In the genomic region with DNA sequence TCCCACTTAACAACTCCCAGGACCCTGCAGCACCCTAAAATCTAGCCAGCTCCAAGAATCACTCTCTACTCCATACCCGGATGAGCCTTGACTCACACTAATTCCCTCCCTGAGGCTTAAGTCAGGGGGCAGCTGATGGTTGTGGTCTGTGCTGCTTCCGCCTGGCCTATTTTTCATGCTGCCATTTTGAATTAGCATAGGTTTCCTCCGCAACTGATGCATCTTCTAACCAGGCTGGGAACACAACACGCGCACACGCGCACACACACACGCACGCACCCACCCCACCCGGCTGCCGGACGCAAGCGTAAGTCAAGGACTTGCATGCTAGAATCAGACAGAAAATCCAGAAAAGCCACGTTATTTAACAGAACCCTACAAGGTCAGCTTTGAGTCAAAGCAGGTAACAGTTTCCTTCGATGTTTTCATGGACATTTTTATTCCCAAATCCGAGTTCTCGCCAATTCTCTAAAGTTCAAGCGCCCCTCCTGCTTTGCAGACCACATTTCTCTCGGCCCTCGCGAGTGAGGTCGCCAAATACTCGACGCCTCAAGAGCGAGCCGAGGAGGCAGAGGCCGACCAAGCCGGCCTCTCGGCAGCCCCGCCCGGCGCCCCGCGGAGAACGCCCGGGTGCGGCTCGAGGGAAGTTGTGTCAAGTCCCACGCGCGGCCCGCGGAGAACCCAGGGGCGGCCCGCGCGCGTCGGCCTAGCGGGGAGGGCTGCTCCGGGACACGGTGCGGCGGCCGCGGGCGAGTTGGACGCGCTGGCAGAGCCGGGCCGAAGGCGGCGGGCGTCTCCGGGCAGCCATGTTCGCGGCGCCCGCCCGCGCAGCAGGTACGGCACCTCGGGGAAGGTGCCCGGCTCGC, we compare ENCODE assay signal across 1 cellular context.
TF ChIP-seq lines count a peak whose summit lies in the region.

No MANE protein-coding gene starts in this region.

TF ChIP-seq in HepG2, 621 proteins besides CTCF, POLR2A, EP300 and RAD21 (continued from another document and continues in another):
- TF ChIP-seq, protein P1, sequence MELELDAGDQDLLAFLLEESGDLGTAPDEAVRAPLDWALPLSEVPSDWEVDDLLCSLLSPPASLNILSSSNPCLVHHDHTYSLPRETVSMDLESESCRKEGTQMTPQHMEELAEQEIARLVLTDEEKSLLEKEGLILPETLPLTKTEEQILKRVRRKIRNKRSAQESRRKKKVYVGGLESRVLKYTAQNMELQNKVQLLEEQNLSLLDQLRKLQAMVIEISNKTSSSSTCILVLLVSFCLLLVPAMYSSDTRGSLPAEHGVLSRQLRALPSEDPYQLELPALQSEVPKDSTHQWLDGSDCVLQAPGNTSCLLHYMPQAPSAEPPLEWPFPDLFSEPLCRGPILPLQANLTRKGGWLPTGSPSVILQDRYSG (CRISPR knock-in tag; IDR thresholded peaks at IDR 0.05) = no peak
- TF ChIP-seq CHD2 (IDR thresholded peaks at IDR 0.05; ENCODE audit: low read depth, low read length) = peak; percentile 33; the same call in 1 of the 2 replicates
- TF ChIP-seq RFX5 (IDR thresholded peaks at IDR 0.05; ENCODE audit: low read depth, low read length) = no peak
- no peak for TF ChIP-seq ZNF660 (CRISPR knock-in tag; IDR thresholded peaks at IDR 0.05; ENCODE audit: borderline replicate concordance, low read depth)
- TF ChIP-seq, protein P2, sequence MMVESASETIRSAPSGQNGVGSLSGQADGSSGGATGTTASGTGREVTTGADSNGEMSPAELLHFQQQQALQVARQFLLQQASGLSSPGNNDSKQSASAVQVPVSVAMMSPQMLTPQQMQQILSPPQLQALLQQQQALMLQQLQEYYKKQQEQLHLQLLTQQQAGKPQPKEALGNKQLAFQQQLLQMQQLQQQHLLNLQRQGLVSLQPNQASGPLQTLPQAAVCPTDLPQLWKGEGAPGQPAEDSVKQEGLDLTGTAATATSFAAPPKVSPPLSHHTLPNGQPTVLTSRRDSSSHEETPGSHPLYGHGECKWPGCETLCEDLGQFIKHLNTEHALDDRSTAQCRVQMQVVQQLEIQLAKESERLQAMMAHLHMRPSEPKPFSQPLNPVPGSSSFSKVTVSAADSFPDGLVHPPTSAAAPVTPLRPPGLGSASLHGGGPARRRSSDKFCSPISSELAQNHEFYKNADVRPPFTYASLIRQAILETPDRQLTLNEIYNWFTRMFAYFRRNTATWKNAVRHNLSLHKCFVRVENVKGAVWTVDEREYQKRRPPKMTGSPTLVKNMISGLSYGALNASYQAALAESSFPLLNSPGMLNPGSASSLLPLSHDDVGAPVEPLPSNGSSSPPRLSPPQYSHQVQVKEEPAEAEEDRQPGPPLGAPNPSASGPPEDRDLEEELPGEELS (CRISPR knock-in tag; IDR thresholded peaks at IDR 0.05) = no peak
- TF ChIP-seq ZNF816 (CRISPR knock-in tag; IDR thresholded peaks at IDR 0.05; ENCODE audit: borderline replicate concordance) = peak; percentile 61; the same call in 1 of the 2 replicates
- no peak for TF ChIP-seq ATM (IDR thresholded peaks at IDR 0.05; ENCODE audit: borderline replicate concordance)
- no peak for TF ChIP-seq ZBTB7A (CRISPR knock-in tag; IDR thresholded peaks at IDR 0.05)
- no peak for TF ChIP-seq RXRB (CRISPR knock-in tag; IDR thresholded peaks at IDR 0.05; ENCODE audit: borderline replicate concordance)
- TF ChIP-seq HDAC1 (CRISPR knock-in tag; IDR thresholded peaks at IDR 0.05) = no peak; the same call in none of the 2 replicates
- no peak for TF ChIP-seq NCOA5 (CRISPR knock-in tag; IDR thresholded peaks at IDR 0.05)
- TF ChIP-seq, protein P3, sequence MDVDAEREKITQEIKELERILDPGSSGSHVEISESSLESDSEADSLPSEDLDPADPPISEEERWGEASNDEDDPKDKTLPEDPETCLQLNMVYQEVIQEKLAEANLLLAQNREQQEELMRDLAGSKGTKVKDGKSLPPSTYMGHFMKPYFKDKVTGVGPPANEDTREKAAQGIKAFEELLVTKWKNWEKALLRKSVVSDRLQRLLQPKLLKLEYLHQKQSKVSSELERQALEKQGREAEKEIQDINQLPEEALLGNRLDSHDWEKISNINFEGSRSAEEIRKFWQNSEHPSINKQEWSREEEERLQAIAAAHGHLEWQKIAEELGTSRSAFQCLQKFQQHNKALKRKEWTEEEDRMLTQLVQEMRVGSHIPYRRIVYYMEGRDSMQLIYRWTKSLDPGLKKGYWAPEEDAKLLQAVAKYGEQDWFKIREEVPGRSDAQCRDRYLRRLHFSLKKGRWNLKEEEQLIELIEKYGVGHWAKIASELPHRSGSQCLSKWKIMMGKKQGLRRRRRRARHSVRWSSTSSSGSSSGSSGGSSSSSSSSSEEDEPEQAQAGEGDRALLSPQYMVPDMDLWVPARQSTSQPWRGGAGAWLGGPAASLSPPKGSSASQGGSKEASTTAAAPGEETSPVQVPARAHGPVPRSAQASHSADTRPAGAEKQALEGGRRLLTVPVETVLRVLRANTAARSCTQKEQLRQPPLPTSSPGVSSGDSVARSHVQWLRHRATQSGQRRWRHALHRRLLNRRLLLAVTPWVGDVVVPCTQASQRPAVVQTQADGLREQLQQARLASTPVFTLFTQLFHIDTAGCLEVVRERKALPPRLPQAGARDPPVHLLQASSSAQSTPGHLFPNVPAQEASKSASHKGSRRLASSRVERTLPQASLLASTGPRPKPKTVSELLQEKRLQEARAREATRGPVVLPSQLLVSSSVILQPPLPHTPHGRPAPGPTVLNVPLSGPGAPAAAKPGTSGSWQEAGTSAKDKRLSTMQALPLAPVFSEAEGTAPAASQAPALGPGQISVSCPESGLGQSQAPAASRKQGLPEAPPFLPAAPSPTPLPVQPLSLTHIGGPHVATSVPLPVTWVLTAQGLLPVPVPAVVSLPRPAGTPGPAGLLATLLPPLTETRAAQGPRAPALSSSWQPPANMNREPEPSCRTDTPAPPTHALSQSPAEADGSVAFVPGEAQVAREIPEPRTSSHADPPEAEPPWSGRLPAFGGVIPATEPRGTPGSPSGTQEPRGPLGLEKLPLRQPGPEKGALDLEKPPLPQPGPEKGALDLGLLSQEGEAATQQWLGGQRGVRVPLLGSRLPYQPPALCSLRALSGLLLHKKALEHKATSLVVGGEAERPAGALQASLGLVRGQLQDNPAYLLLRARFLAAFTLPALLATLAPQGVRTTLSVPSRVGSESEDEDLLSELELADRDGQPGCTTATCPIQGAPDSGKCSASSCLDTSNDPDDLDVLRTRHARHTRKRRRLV (CRISPR knock-in tag; IDR thresholded peaks at IDR 0.05) = no peak
- TF ChIP-seq, protein P4, sequence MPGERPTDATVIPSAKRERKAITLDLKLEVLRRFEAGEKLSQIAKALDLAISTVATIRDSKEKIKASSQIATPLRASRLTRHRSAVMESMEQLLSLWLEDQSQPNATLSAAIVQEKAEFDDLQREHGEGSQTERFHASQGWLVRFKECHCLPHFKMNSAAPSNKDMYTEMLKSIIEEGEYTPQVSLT (CRISPR knock-in tag; IDR thresholded peaks at IDR 0.05; ENCODE audit: borderline replicate concordance, low read depth) = no peak
- 0 out of 2 replicates have a peak, but pooled peaks have one; percentile 12 for TF ChIP-seq PRMT3 (CRISPR knock-in tag; IDR thresholded peaks at IDR 0.05; ENCODE audit: borderline replicate concordance, low read depth)
- TF ChIP-seq, protein P5, sequence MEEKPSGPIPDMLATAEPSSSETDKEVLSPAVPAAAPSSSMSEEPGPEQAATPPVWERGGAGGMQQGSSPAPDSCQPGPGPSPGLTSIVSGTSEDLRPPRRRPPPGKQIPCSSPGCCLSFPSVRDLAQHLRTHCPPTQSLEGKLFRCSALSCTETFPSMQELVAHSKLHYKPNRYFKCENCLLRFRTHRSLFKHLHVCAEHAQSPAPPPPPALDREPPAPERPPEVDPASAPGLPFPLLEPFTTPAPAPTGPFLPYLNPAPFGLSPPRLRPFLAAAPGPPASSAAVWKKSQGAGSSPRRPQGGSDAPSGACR (CRISPR knock-in tag; IDR thresholded peaks at IDR 0.05) = no peak; the same call in 1 of the 2 replicates
- TF ChIP-seq, protein P6, sequence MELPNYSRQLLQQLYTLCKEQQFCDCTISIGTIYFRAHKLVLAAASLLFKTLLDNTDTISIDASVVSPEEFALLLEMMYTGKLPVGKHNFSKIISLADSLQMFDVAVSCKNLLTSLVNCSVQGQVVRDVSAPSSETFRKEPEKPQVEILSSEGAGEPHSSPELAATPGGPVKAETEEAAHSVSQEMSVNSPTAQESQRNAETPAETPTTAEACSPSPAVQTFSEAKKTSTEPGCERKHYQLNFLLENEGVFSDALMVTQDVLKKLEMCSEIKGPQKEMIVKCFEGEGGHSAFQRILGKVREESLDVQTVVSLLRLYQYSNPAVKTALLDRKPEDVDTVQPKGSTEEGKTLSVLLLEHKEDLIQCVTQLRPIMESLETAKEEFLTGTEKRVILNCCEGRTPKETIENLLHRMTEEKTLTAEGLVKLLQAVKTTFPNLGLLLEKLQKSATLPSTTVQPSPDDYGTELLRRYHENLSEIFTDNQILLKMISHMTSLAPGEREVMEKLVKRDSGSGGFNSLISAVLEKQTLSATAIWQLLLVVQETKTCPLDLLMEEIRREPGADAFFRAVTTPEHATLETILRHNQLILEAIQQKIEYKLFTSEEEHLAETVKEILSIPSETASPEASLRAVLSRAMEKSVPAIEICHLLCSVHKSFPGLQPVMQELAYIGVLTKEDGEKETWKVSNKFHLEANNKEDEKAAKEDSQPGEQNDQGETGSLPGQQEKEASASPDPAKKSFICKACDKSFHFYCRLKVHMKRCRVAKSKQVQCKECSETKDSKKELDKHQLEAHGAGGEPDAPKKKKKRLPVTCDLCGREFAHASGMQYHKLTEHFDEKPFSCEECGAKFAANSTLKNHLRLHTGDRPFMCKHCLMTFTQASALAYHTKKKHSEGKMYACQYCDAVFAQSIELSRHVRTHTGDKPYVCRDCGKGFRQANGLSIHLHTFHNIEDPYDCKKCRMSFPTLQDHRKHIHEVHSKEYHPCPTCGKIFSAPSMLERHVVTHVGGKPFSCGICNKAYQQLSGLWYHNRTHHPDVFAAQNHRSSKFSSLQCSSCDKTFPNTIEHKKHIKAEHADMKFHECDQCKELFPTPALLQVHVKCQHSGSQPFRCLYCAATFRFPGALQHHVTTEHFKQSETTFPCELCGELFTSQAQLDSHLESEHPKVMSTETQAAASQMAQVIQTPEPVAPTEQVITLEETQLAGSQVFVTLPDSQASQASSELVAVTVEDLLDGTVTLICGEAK (IDR thresholded peaks at IDR 0.05) = no peak
- TF ChIP-seq, protein P6 (CRISPR knock-in tag; IDR thresholded peaks at IDR 0.05) = peak; percentile 33
- TF ChIP-seq ZNF839 (CRISPR knock-in tag; IDR thresholded peaks at IDR 0.05; ENCODE audit: borderline replicate concordance) = no peak
- peak; percentile 89 for TF ChIP-seq ZNF644 (CRISPR knock-in tag; IDR thresholded peaks at IDR 0.05; ENCODE audit: low read depth)
- TF ChIP-seq, protein P7, sequence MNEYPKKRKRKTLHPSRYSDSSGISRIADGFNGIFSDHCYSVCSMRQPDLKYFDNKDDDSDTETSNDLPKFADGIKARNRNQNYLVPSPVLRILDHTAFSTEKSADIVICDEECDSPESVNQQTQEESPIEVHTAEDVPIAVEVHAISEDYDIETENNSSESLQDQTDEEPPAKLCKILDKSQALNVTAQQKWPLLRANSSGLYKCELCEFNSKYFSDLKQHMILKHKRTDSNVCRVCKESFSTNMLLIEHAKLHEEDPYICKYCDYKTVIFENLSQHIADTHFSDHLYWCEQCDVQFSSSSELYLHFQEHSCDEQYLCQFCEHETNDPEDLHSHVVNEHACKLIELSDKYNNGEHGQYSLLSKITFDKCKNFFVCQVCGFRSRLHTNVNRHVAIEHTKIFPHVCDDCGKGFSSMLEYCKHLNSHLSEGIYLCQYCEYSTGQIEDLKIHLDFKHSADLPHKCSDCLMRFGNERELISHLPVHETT (CRISPR knock-in tag; conservative IDR thresholded peaks at IDR 0.05) = no peak; the same call in 1 of the 2 replicates
- TF ChIP-seq SSRP1 (CRISPR knock-in tag; IDR thresholded peaks at IDR 0.05) = 0 out of 2 replicates have a peak, but pooled peaks have one; percentile 39
- peak; percentile 45; the same call in 1 of the 2 replicates for TF ChIP-seq ZMYM4 (CRISPR knock-in tag; IDR thresholded peaks at IDR 0.05)
- TF ChIP-seq ZNF337 (CRISPR knock-in tag; IDR thresholded peaks at IDR 0.05; ENCODE audit: borderline replicate concordance, low read depth) = no peak
- TF ChIP-seq, protein P8, sequence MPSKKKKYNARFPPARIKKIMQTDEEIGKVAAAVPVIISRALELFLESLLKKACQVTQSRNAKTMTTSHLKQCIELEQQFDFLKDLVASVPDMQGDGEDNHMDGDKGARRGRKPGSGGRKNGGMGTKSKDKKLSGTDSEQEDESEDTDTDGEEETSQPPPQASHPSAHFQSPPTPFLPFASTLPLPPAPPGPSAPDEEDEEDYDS (CRISPR knock-in tag; IDR thresholded peaks at IDR 0.05) = peak; percentile 8; the same call in 1 of the 2 replicates
- TF ChIP-seq MEF2D (CRISPR knock-in tag; IDR thresholded peaks at IDR 0.05) = no peak
- no peak for TF ChIP-seq HCFC1 (IDR thresholded peaks at IDR 0.05; ENCODE audit: low read depth, low read length)
- no peak for TF ChIP-seq GLI4 (CRISPR knock-in tag; IDR thresholded peaks at IDR 0.05; ENCODE audit: borderline replicate concordance)
- no peak for TF ChIP-seq NFKBIZ (CRISPR knock-in tag; IDR thresholded peaks at IDR 0.05)
- no peak for TF ChIP-seq JUND (CRISPR knock-in tag; IDR thresholded peaks at IDR 0.05)
- no peak for TF ChIP-seq SP1 (IDR thresholded peaks at IDR 0.05)
- no peak for TF ChIP-seq SP1 (CRISPR knock-in tag; IDR thresholded peaks at IDR 0.05)
- no peak for TF ChIP-seq MAZ (IDR thresholded peaks at IDR 0.05; ENCODE audit: borderline replicate concordance, low read depth, low read length)
- no peak for TF ChIP-seq MAZ (CRISPR knock-in tag; IDR thresholded peaks at IDR 0.05; ENCODE audit: low read depth)
- TF ChIP-seq SNAPC2 (CRISPR knock-in tag; IDR thresholded peaks at IDR 0.05) = no peak
